In the genomic region with DNA sequence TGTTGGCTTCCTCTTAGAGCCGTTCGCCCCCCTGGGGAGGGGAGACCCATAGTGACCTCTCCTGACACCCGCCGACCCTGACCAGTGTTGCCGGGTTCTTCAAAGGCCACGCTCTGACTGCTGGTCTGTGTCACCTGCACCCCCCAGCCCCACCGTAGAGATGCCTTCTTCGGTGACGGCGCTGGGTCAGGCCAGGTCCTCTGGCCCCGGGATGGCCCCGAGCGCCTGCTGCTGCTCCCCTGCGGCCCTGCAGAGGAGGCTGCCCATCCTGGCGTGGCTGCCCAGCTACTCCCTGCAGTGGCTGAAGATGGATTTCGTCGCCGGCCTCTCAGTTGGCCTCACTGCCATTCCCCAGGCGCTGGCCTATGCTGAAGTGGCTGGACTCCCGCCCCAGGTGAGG, we compare ENCODE assay signal across 1 cellular context.
TF ChIP-seq lines count a peak whose summit lies in the region.

No MANE protein-coding gene starts in this region.

TF ChIP-seq in HepG2, 621 proteins besides CTCF, POLR2A, EP300 and RAD21:
- TF ChIP-seq TCF7 (IDR thresholded peaks at IDR 0.05; ENCODE audit: low read depth) (no peak), HES4 (CRISPR knock-in tag; IDR thresholded peaks at IDR 0.05; ENCODE audit: borderline replicate concordance) (no peak), RCOR2 (CRISPR knock-in tag; IDR thresholded peaks at IDR 0.05) (no peak), FOXP1 (IDR thresholded peaks at IDR 0.05) (no peak), FOXP1 (CRISPR knock-in tag; IDR thresholded peaks at IDR 0.05) (no peak), ZNF710 (CRISPR knock-in tag; IDR thresholded peaks at IDR 0.05; ENCODE audit: borderline replicate concordance) (no peak), CSRNP1 (CRISPR knock-in tag; IDR thresholded peaks at IDR 0.05) (peak; percentile 11; the same call in 1 of the 2 replicates), ZNF263 (CRISPR knock-in tag; IDR thresholded peaks at IDR 0.05) (no peak), MATR3 (CRISPR knock-in tag; IDR thresholded peaks at IDR 0.05) (no peak), ZNF501 (CRISPR knock-in tag; IDR thresholded peaks at IDR 0.05) (0 out of 2 replicates have a peak, but pooled peaks have one; percentile 8), ZNF619 (CRISPR knock-in tag; IDR thresholded peaks at IDR 0.05) (no peak), ATF2 (CRISPR knock-in tag; IDR thresholded peaks at IDR 0.05) (no peak), AGO1 (IDR thresholded peaks at IDR 0.05; ENCODE audit: low read depth, low read length, poor library complexity, severe bottlenecking) (peak; percentile 44), BRD4 (CRISPR knock-in tag; IDR thresholded peaks at IDR 0.05) (no peak), ZBTB20 (CRISPR knock-in tag; IDR thresholded peaks at IDR 0.05; ENCODE audit: borderline replicate concordance, low read depth) (no peak), ATF1 (CRISPR knock-in tag; IDR thresholded peaks at IDR 0.05) (no peak), TEAD3 (CRISPR knock-in tag; optimal IDR thresholded peaks at IDR 0.05; ENCODE audit: borderline replicate concordance) (no peak), GLI4 (CRISPR knock-in tag; IDR thresholded peaks at IDR 0.05; ENCODE audit: borderline replicate concordance) (no peak), ZNF264 (CRISPR knock-in tag; IDR thresholded peaks at IDR 0.05) (no peak), RXRA (CRISPR knock-in tag; IDR thresholded peaks at IDR 0.05) (peak; percentile 33; the same call in 1 of the 2 replicates), FOXA3 (CRISPR knock-in tag; IDR thresholded peaks at IDR 0.05) (no peak)
- TF ChIP-seq, protein P1, sequence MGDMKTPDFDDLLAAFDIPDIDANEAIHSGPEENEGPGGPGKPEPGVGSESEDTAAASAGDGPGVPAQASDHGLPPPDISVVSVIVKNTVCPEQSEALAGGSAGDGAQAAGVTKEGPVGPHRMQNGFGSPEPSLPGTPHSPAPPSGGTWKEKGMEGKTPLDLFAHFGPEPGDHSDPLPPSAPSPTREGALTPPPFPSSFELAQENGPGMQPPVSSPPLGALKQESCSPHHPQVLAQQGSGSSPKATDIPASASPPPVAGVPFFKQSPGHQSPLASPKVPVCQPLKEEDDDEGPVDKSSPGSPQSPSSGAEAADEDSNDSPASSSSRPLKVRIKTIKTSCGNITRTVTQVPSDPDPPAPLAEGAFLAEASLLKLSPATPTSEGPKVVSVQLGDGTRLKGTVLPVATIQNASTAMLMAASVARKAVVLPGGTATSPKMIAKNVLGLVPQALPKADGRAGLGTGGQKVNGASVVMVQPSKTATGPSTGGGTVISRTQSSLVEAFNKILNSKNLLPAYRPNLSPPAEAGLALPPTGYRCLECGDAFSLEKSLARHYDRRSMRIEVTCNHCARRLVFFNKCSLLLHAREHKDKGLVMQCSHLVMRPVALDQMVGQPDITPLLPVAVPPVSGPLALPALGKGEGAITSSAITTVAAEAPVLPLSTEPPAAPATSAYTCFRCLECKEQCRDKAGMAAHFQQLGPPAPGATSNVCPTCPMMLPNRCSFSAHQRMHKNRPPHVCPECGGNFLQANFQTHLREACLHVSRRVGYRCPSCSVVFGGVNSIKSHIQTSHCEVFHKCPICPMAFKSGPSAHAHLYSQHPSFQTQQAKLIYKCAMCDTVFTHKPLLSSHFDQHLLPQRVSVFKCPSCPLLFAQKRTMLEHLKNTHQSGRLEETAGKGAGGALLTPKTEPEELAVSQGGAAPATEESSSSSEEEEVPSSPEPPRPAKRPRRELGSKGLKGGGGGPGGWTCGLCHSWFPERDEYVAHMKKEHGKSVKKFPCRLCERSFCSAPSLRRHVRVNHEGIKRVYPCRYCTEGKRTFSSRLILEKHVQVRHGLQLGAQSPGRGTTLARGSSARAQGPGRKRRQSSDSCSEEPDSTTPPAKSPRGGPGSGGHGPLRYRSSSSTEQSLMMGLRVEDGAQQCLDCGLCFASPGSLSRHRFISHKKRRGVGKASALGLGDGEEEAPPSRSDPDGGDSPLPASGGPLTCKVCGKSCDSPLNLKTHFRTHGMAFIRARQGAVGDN (CRISPR knock-in tag; IDR thresholded peaks at IDR 0.05): 0 out of 2 replicates have a peak, but pooled peaks have one; percentile 4
- TF ChIP-seq, protein P2, sequence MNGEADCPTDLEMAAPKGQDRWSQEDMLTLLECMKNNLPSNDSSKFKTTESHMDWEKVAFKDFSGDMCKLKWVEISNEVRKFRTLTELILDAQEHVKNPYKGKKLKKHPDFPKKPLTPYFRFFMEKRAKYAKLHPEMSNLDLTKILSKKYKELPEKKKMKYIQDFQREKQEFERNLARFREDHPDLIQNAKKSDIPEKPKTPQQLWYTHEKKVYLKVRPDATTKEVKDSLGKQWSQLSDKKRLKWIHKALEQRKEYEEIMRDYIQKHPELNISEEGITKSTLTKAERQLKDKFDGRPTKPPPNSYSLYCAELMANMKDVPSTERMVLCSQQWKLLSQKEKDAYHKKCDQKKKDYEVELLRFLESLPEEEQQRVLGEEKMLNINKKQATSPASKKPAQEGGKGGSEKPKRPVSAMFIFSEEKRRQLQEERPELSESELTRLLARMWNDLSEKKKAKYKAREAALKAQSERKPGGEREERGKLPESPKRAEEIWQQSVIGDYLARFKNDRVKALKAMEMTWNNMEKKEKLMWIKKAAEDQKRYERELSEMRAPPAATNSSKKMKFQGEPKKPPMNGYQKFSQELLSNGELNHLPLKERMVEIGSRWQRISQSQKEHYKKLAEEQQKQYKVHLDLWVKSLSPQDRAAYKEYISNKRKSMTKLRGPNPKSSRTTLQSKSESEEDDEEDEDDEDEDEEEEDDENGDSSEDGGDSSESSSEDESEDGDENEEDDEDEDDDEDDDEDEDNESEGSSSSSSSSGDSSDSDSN (CRISPR knock-in tag; IDR thresholded peaks at IDR 0.05): peak; percentile 30; the same call in 1 of the 2 replicates
- TF ChIP-seq, protein P3, sequence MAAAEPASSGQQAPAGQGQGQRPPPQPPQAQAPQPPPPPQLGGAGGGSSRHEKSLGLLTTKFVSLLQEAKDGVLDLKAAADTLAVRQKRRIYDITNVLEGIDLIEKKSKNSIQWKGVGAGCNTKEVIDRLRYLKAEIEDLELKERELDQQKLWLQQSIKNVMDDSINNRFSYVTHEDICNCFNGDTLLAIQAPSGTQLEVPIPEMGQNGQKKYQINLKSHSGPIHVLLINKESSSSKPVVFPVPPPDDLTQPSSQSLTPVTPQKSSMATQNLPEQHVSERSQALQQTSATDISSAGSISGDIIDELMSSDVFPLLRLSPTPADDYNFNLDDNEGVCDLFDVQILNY (CRISPR knock-in tag; conservative IDR thresholded peaks at IDR 0.05): no peak
- TF ChIP-seq, protein P4, sequence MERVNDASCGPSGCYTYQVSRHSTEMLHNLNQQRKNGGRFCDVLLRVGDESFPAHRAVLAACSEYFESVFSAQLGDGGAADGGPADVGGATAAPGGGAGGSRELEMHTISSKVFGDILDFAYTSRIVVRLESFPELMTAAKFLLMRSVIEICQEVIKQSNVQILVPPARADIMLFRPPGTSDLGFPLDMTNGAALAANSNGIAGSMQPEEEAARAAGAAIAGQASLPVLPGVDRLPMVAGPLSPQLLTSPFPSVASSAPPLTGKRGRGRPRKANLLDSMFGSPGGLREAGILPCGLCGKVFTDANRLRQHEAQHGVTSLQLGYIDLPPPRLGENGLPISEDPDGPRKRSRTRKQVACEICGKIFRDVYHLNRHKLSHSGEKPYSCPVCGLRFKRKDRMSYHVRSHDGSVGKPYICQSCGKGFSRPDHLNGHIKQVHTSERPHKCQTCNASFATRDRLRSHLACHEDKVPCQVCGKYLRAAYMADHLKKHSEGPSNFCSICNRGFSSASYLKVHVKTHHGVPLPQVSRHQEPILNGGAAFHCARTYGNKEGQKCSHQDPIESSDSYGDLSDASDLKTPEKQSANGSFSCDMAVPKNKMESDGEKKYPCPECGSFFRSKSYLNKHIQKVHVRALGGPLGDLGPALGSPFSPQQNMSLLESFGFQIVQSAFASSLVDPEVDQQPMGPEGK (CRISPR knock-in tag; IDR thresholded peaks at IDR 0.05): 0 out of 2 replicates have a peak, but pooled peaks have one; percentile 11
TF ChIP-seq in HepG2: peak in this region for 7.
